8 cellular contexts compared by ENCODE assay signal in the genomic region with DNA sequence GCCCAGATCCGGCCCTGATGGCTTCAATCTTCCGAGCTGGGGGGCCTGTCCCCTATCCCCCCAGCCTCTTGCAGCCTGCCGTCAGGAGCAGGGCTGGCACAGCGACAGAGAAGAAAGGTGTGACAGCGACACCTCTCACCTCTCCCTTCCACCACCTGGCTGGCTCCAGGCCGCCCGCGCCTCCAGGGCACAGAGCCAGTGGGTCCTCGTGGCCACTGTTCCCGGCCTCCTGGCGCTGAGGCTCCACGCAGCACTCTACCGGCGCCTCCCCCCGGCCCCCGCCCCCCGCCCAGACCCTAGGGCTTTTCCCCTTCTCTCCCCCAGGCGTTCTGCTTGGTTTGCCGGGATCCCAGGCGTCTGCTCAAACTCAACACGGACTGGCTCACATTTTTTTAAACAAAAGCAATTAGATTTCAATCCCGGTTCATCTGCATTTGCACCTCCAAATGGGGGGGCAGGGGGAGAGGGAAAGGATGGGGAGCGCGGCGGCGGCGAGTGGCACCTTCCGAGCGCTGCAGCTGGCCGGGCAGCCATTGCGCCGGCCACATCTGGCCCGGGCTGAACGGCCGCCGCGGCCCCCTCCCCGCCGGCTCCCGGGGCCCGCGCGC. TPM values are rescaled to one million over a fixed set of nuclear protein-coding genes. Genes with fewer than 3 reads are reported as not detected.
DNase-seq lines count a peak whose midpoint lies in the region; ATAC-seq and TF ChIP-seq lines count a peak whose summit lies in the region.

No MANE protein-coding gene starts in this region.

- ATAC-seq in GM18502 (IDR thresholded peaks at IDR 0.05; ENCODE audit: poor library complexity, unreplicated experiment) = no peak
- no peak for ATAC-seq in HG03354 (IDR thresholded peaks at IDR 0.05; ENCODE audit: poor library complexity, severe bottlenecking, unreplicated experiment)

- no peak for TF ChIP-seq CTCF in neural crest cell (conservative IDR thresholded peaks at IDR 0.05)

- H3K36me3 Mint-ChIP-seq in IgD-negative memory B cell (no peaks in the 10 kb centered on the region), neural crest cell (ENCODE audit: low read depth) (no peaks in the 10 kb centered on the region)
- H3K36me3 Mint-ChIP-seq in activated T-helper 2 cell treated with anti-CD3 and anti-CD28 coated beads, Interferon-gamma antibody, Interleukin-2, Interleukin-4, amounts not matched to agents 10 μg/mL and 5 μg/mL and 100 μg/mL, durations not matched to agents 14 hours and 24 hours and 36 hours (ENCODE audit: low read depth) = no peaks in the 10 kb centered on the region

- H3K27ac Mint-ChIP-seq in IgD-negative memory B cell = peak overlapping the region; percentile 81 to 98 (median 83)
- no peak overlapping the region for H3K27ac Mint-ChIP-seq in activated T-helper 2 cell treated with anti-CD3 and anti-CD28 coated beads, Interferon-gamma antibody, Interleukin-2, Interleukin-4, amounts not matched to agents 10 μg/mL and 5 μg/mL and 100 μg/mL, durations not matched to agents 14 hours and 24 hours and 36 hours
- H3K27ac Mint-ChIP-seq in neural crest cell (ENCODE audit: unreplicated experiment) = peak overlapping the region; percentile 86

- H3K9me3 Mint-ChIP-seq in IgD-negative memory B cell (peaks cover 0 to 5% (median 0%) of the 10 kb centered on the region in 3 donors), neural crest cell (no peaks in the 10 kb centered on the region)
- peaks cover 1% of the 10 kb centered on the region for H3K9me3 Mint-ChIP-seq in activated T-helper 2 cell treated with anti-CD3 and anti-CD28 coated beads, Interferon-gamma antibody, Interleukin-2, Interleukin-4, amounts not matched to agents 10 μg/mL and 5 μg/mL and 100 μg/mL, durations not matched to agents 14 hours and 24 hours and 36 hours

- H3K4me1 Mint-ChIP-seq in IgD-negative memory B cell = peaks cover 10 to 23% (median 10%) of the 10 kb centered on the region in 3 donors
- H3K4me1 Mint-ChIP-seq in activated T-helper 2 cell treated with anti-CD3 and anti-CD28 coated beads, Interferon-gamma antibody, Interleukin-2, Interleukin-4, amounts not matched to agents 10 μg/mL and 5 μg/mL and 100 μg/mL, durations not matched to agents 14 hours and 24 hours and 36 hours (ENCODE audit: low read depth) = peaks cover 40% of the 10 kb centered on the region
- H3K4me1 Mint-ChIP-seq in neural crest cell = peaks cover 38% of the 10 kb centered on the region

- DNase-seq in DMS79 (lab: John Stamatoyannopoulos, UW) = peak; percentile 33
- no peak for DNase-seq in activated T-helper 2 cell treated with anti-CD3 and anti-CD28 coated beads, Interferon-gamma antibody, Interleukin-2, Interleukin-4, amounts not matched to agents 10 μg/mL and 5 μg/mL and 100 μg/mL, durations not matched to agents 14 hours and 24 hours and 36 hours (ENCODE audit: low spot score)
- no peak for DNase-seq in neural crest cell (ENCODE audit: low read depth, low spot score)
- no peak for DNase-seq in iPS-NIHi11 (ENCODE audit: low spot score)
- no peak for DNase-seq in SK-N-DZ (ENCODE audit: low spot score)

- intact Hi-C loops in activated T-helper 2 cell treated with anti-CD3 and anti-CD28 coated beads, Interferon-gamma antibody, Interleukin-2, Interleukin-4, amounts not matched to agents 10 μg/mL and 5 μg/mL and 100 μg/mL, durations not matched to agents 14 hours and 24 hours and 36 hours (cut with micrococcal nuclease) = loop anchor here (1.0 to 2.0 kb wide), 2 partner anchors 13 to 30 kb away; partner anchors contain the start of genes CBX4 and CBX8

- peak overlapping the region in 2 of 4 donors; percentile 39 to 87 for H3K4me3 Mint-ChIP-seq in IgD-negative memory B cell
- H3K4me3 Mint-ChIP-seq in activated T-helper 2 cell treated with anti-CD3 and anti-CD28 coated beads, Interferon-gamma antibody, Interleukin-2, Interleukin-4, amounts not matched to agents 10 μg/mL and 5 μg/mL and 100 μg/mL, durations not matched to agents 14 hours and 24 hours and 36 hours (ENCODE audit: low read depth) = peak overlapping the region; percentile 49
- peak overlapping the region; percentile 70 for H3K4me3 Mint-ChIP-seq in neural crest cell

- H3K27me3 Mint-ChIP-seq in IgD-negative memory B cell = peaks cover 57% of the 10 kb centered on the region
- H3K27me3 Mint-ChIP-seq in activated T-helper 2 cell treated with anti-CD3 and anti-CD28 coated beads, Interferon-gamma antibody, Interleukin-2, Interleukin-4, amounts not matched to agents 10 μg/mL and 5 μg/mL and 100 μg/mL, durations not matched to agents 14 hours and 24 hours and 36 hours (ENCODE audit: low read depth) = peaks cover 66% of the 10 kb centered on the region
- peaks cover 87% of the 10 kb centered on the region for H3K27me3 Mint-ChIP-seq in neural crest cell (ENCODE audit: low read depth)

RNA-seq across cellular contexts. Expression of gene CBX8, which starts 12.8 kb away (rescaled TPM):
- 3.2 TPM for polyA plus RNA-seq in IgD-negative memory B cell
- 8.6 and 9.9 TPM in 2 replicates for total RNA-seq in activated T-helper 2 cell treated with anti-CD3 and anti-CD28 coated beads, Interferon-gamma antibody, Interleukin-2, Interleukin-4, amounts not matched to agents 10 μg/mL and 5 μg/mL and 100 μg/mL, durations not matched to agents 14 hours and 24 hours and 36 hours
- 16.5 and 19.2 TPM in 2 replicates for total RNA-seq in neural crest cell
- polyA plus RNA-seq in SK-N-DZ (2014; cell fraction: cytosol; rRNA removed) = 16.5 and 24.6 TPM in 2 replicates
- polyA plus RNA-seq in SK-N-DZ (2014; cell fraction: nucleus; rRNA removed) = 43.5 and 47.0 TPM in 2 replicates

RNA-seq across cellular contexts. Expression of gene CBX4, which starts 29.6 kb away (rescaled TPM):
- polyA plus RNA-seq in IgD-negative memory B cell = 4.1 TPM
- 18.5 and 25.0 TPM in 2 replicates for total RNA-seq in activated T-helper 2 cell treated with anti-CD3 and anti-CD28 coated beads, Interferon-gamma antibody, Interleukin-2, Interleukin-4, amounts not matched to agents 10 μg/mL and 5 μg/mL and 100 μg/mL, durations not matched to agents 14 hours and 24 hours and 36 hours
- 19.1 and 21.0 TPM in 2 replicates for total RNA-seq in neural crest cell
- 9.9 and 14.1 TPM in 2 replicates for polyA plus RNA-seq in SK-N-DZ (2014; cell fraction: cytosol; rRNA removed)
- 25.6 and 26.8 TPM in 2 replicates for polyA plus RNA-seq in SK-N-DZ (2014; cell fraction: nucleus; rRNA removed)

RNA-seq across cellular contexts. Expression of gene CBX2, which starts 31.7 kb away (rescaled TPM):
- polyA plus RNA-seq in IgD-negative memory B cell = 0.26 TPM
- total RNA-seq in activated T-helper 2 cell treated with anti-CD3 and anti-CD28 coated beads, Interferon-gamma antibody, Interleukin-2, Interleukin-4, amounts not matched to agents 10 μg/mL and 5 μg/mL and 100 μg/mL, durations not matched to agents 14 hours and 24 hours and 36 hours = 9.7 and 11.2 TPM in 2 replicates
- 95.4 and 101 TPM in 2 replicates for total RNA-seq in neural crest cell
- polyA plus RNA-seq in SK-N-DZ (2014; cell fraction: cytosol; rRNA removed) = 108 and 109 TPM in 2 replicates
- 144 and 174 TPM in 2 replicates for polyA plus RNA-seq in SK-N-DZ (2014; cell fraction: nucleus; rRNA removed)
